ENCODE assay signal across 1 cellular context in genomic region chr5:138178516-138179276, GRCh38.
TF ChIP-seq lines count a peak whose summit lies in the region.

Gene BRD8 (minus strand): TSS chr5:138178630. CDS start chr5:138178614, 16 bp downstream.
Gene KIF20A (plus strand): TSS chr5:138179112. CDS start chr5:138179681, 569 bp downstream.

TF ChIP-seq in HepG2, 621 proteins besides CTCF, POLR2A, EP300 and RAD21 (continued from another document and continues in another):
- no peak for TF ChIP-seq SRSF4 (IDR thresholded peaks at IDR 0.05; ENCODE audit: low read depth, low read length, poor library complexity, severe bottlenecking)
- TF ChIP-seq GPN1 (CRISPR knock-in tag; IDR thresholded peaks at IDR 0.05; ENCODE audit: borderline replicate concordance) = no peak
- TF ChIP-seq GMEB2 (CRISPR knock-in tag; IDR thresholded peaks at IDR 0.05; ENCODE audit: low read depth) = no peak
- TF ChIP-seq CSRNP1 (CRISPR knock-in tag; IDR thresholded peaks at IDR 0.05) = peak; percentile 25
- TF ChIP-seq ZNF891 (CRISPR knock-in tag; IDR thresholded peaks at IDR 0.05) = no peak
- TF ChIP-seq ZHX2 (IDR thresholded peaks at IDR 0.05; ENCODE audit: low read depth) = peak; percentile 26; the same call in 1 of the 2 replicates
- TF ChIP-seq ZHX2 (CRISPR knock-in tag; IDR thresholded peaks at IDR 0.05; ENCODE audit: borderline replicate concordance) = no peak; the same call in 1 of the 2 replicates
- TF ChIP-seq HOXA7 (CRISPR knock-in tag; IDR thresholded peaks at IDR 0.05) = no peak
- no peak for TF ChIP-seq ZNF383 (CRISPR knock-in tag; IDR thresholded peaks at IDR 0.05; ENCODE audit: borderline replicate concordance)
- TF ChIP-seq ZNF142 (CRISPR knock-in tag; IDR thresholded peaks at IDR 0.05) = 0 out of 2 replicates have a peak, but pooled peaks have one; percentile 38
- TF ChIP-seq MNT (IDR thresholded peaks at IDR 0.05) = peak; percentile 83
- TF ChIP-seq ZNF878 (CRISPR knock-in tag; IDR thresholded peaks at IDR 0.05) = peak; percentile 87; the same call in 1 of the 2 replicates
- no peak; the same call in 1 of the 2 replicates for TF ChIP-seq PATZ1 (CRISPR knock-in tag; IDR thresholded peaks at IDR 0.05)
- TF ChIP-seq ZNF547 (CRISPR knock-in tag; IDR thresholded peaks at IDR 0.05) = no peak
- TF ChIP-seq RFX3 (CRISPR knock-in tag; IDR thresholded peaks at IDR 0.05) = no peak
- TF ChIP-seq MLLT10 (CRISPR knock-in tag; IDR thresholded peaks at IDR 0.05) = no peak
- peak; percentile 92 for TF ChIP-seq MYC (CRISPR knock-in tag; IDR thresholded peaks at IDR 0.05; ENCODE audit: borderline replicate concordance)
- no peak for TF ChIP-seq SYNCRIP (IDR thresholded peaks at IDR 0.05; ENCODE audit: insufficient read depth, low read depth, low read length)
- TF ChIP-seq TFDP1 (CRISPR knock-in tag; IDR thresholded peaks at IDR 0.05; ENCODE audit: borderline replicate concordance) = peak; percentile 99
- no peak for TF ChIP-seq ZNF468 (CRISPR knock-in tag; IDR thresholded peaks at IDR 0.05)
- TF ChIP-seq ZNF17 (CRISPR knock-in tag; IDR thresholded peaks at IDR 0.05) = no peak
- TF ChIP-seq EEA1 (CRISPR knock-in tag; IDR thresholded peaks at IDR 0.05; ENCODE audit: borderline replicate concordance) = no peak
- TF ChIP-seq TFDP2 (CRISPR knock-in tag; IDR thresholded peaks at IDR 0.05) = peak; percentile 99
- TF ChIP-seq ZNF446 (CRISPR knock-in tag; IDR thresholded peaks at IDR 0.05) = no peak
- TF ChIP-seq RNF219 (CRISPR knock-in tag; IDR thresholded peaks at IDR 0.05) = 0 out of 2 replicates have a peak, but pooled peaks have one; percentile 72
- peak; percentile 97 for TF ChIP-seq YY1 (IDR thresholded peaks at IDR 0.05; ENCODE audit: insufficient read depth, insufficient replicate concordance, low read depth, low read length)
- TF ChIP-seq NR2C2 (CRISPR knock-in tag; IDR thresholded peaks at IDR 0.05; ENCODE audit: borderline replicate concordance) = peak; percentile 99
- TF ChIP-seq ISX (CRISPR knock-in tag; conservative IDR thresholded peaks at IDR 0.05) = peak; percentile 59; the same call in 1 of the 2 replicates
- TF ChIP-seq DNMT3B (CRISPR knock-in tag; conservative IDR thresholded peaks at IDR 0.05) = peak; percentile 61; the same call in 1 of the 2 replicates
- TF ChIP-seq ZSCAN29 (CRISPR knock-in tag; conservative IDR thresholded peaks at IDR 0.05) = no peak
- peak; percentile 89 for TF ChIP-seq GABPB1 (CRISPR knock-in tag; IDR thresholded peaks at IDR 0.05)
- TF ChIP-seq ZNF75D (CRISPR knock-in tag; IDR thresholded peaks at IDR 0.05; ENCODE audit: borderline replicate concordance) = no peak
